8 cellular contexts compared by ENCODE assay signal in genomic region chrX:39613997-39614679, GRCh38.
DNase-seq lines count a peak whose midpoint lies in the region; ATAC-seq and TF ChIP-seq lines count a peak whose summit lies in the region.

No MANE protein-coding gene starts in this region.

- H3F3A ChIP-seq in GM23248 (ENCODE audit: insufficient read depth) = no peaks in the 10 kb centered on the region

- peak; percentile 49 for ATAC-seq in GM18867 (IDR thresholded peaks at IDR 0.05; ENCODE audit: unreplicated experiment)

- H3K36me3 ChIP-seq in iPS-20b (ENCODE audit: insufficient read depth, low read depth, low read length) (no peaks in the 10 kb centered on the region), GM23248 (ENCODE audit: low read depth) (no peaks in the 10 kb centered on the region)

- H3K9me3 ChIP-seq in iPS-20b (ENCODE audit: insufficient read depth, low read depth, low read length) (no peaks in the 10 kb centered on the region), GM23248 (ENCODE audit: low read depth) (no peaks in the 10 kb centered on the region)

- 18 to 21% methylated on average over 17 to 18 of the region's 23 CpGs for WGBS in GM23248 (ENCODE audit: low coverage in 1 of 2, low lambda C conversion rate in 2 of 2, missing lambda C conversion rate in 2 of 2), 2 experiments

- H3K4me3 ChIP-seq in iPS-20b (ENCODE audit: low read length) (peak overlapping the region; percentile 57; the same call in 1 of the 2 replicates), foreskin fibroblast (ENCODE audit: low read depth in 1 of 2, low read length in 2 of 2) (no peak overlapping the region), GM23248 (no peak overlapping the region)

- H3K4me2 ChIP-seq in GM23248 (ENCODE audit: unreplicated experiment) = no peak overlapping the region

- no peak for TF ChIP-seq CTCF in foreskin fibroblast (IDR thresholded peaks at IDR 0.05; ENCODE audit: low read depth, low read length)

- H3K27ac ChIP-seq in iPS-20b (ENCODE audit: low read length) (peak overlapping the region; percentile 89), GM23248 (no peak overlapping the region)

- H3K4me1 ChIP-seq in iPS-20b (ENCODE audit: insufficient read depth, low read length) (peaks cover 14% of the 10 kb centered on the region; the same call in 1 of the 2 replicates), GM23248 (ENCODE audit: insufficient read depth) (no peaks in the 10 kb centered on the region)

- peaks cover 11% of the 10 kb centered on the region; the same call in 1 of the 2 replicates for H3K27me3 ChIP-seq in iPS-20b (ENCODE audit: insufficient read depth, low read length)
- H3K27me3 ChIP-seq in GM23248 (replicated peaks; ENCODE audit: insufficient read depth) = no peaks in the 10 kb centered on the region

- DNase-seq in LoVo (ENCODE audit: low spot score) (peak; percentile 14), hepatic stellate cell (ENCODE audit: low spot score) (no peak), foreskin fibroblast (no peak), GM23248 (no peak)
- DNase-seq in activated CD8-positive, alpha-beta memory T cell treated with anti-CD3 and anti-CD28 coated beads, Interleukin-2, amount 50 U/mL, for 24 hours (ENCODE audit: extremely low read depth) = peak; percentile 38
- DNase-seq in stimulated activated CD8-positive, alpha-beta memory T cell treated with anti-CD3 and anti-CD28 coated beads, Interleukin-15, amount 100 ng/mL, for 4 hours (ENCODE audit: low read depth in 2 of 2) = peak; percentile 43 to 66

- H3K9me2 ChIP-seq in GM23248 (ENCODE audit: insufficient read depth) = no peaks in the 10 kb centered on the region

- H3K9ac ChIP-seq in iPS-20b (ENCODE audit: low read depth, low read length) (peak overlapping the region; percentile 74; the same call in 1 of the 2 replicates), GM23248 (no peak overlapping the region)

- no peak overlapping the region for H2AFZ ChIP-seq in GM23248

- in situ Hi-C loops in GM23248 (cut with MboI) = no loop called here

- H4K20me1 ChIP-seq in GM23248 (ENCODE audit: insufficient read depth) = no peaks in the 10 kb centered on the region

- no peaks in the 10 kb centered on the region for H3K79me2 ChIP-seq in GM23248 (ENCODE audit: insufficient read depth)

Comparison
In these comparisons a context has a peak if more than half of its experiments do, and no peak if none do; other contexts are left out.
1. DNase-seq: peak in LoVo (single experiment), activated CD8-positive, alpha-beta memory T cell treated with anti-CD3 and anti-CD28 coated beads, Interleukin-2, amount 50 U/mL, for 24 hours (single experiment) and stimulated activated CD8-positive, alpha-beta memory T cell treated with anti-CD3 and anti-CD28 coated beads, Interleukin-15, amount 100 ng/mL, for 4 hours (2 of 2); none in hepatic stellate cell (single experiment), foreskin fibroblast (0 of 2) and GM23248 (single experiment).